ENCODE assay signal across 13 cellular contexts in the genomic region with DNA sequence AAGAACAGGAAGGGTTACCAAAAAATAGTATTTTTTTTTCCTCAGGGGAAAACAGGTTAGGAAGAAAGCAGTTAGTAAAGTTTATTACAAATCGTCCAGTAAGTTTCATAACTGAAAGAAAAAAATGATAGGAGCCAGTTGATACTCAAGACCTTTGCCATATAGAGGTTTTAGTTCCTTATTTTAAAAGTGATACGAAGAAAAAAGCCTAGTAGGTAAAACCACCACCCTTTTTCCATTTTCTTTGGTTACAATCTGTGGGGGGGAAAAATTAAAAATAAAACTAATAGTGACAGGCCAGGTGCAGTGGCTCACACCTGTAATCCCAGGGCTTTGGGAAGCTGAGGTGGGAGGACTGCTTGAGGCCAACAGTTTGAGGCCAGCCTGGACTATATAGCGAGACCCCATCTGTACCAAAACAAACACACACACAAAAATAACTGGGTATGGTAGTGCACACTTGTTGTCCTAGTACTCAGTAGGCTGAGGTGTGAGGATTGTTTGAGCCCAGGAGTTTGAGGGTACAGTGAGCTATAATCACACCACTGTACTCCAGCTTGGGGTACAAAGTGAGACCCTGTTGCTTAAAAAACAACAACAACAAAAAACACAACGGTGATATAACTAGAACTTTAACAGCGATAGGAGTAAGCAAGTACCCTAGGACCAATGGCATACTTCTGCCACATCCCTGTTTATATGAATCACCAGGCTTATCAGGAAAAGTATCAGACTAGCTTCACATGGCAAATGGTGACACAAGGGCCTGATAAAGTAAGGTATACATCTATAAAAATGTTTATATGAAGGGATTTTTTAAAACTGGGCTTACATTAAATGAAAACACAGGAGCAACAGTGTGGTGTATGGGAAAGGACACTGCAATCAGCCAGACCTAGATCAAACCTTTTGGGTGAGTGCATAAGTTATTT. TPM values are rescaled to one million over a fixed set of nuclear protein-coding genes. Genes with fewer than 3 reads are reported as not detected.
DNase-seq lines count a peak whose midpoint lies in the region; ATAC-seq, FAIRE-seq and TF ChIP-seq lines count a peak whose summit lies in the region.
"Had no signal": no experiment of that assay in that cellular context is flagged by ENCODE, and none has a peak within 500 bp of the region (broad histone marks: within the 10 kb centered on the region; RNA-seq: fewer than 3 reads in every experiment).

No MANE protein-coding gene starts in this region.

- in situ Hi-C loops in G401 (cut with HindIII; ENCODE audit: low sequenced_read_pairs): no loop called here

- peaks cover 2% of the 10 kb centered on the region for H3K9me1 ChIP-seq in endothelial cell of umbilical vein (replicated peaks; ENCODE audit: control insufficient read depth, extremely low read depth, insufficient read depth, low read length)

- BruUV-seq in endothelial cell of umbilical vein (replicated peaks; lab: Mats Ljungman, UMichigan): no TSS peak

- 65% methylated on average over 5 of the region's 5 CpGs for WGBS in right lobe of liver (ENCODE audit: insufficient coverage, low coverage, low lambda C conversion rate, missing lambda C conversion rate)

- intact Hi-C loops in endothelial cell of umbilical vein (cut with micrococcal nuclease): no loop called here
- intact Hi-C loops in right lobe of liver (cut with DNase I): no loop called here

- peaks cover 18 to 44% (median 28%) of the 10 kb centered on the region in 10 experiments for H3K4me1 ChIP-seq in BLaER1 treated with 17β-estradiol and CSF1 and Interleukin-3, amounts not matched to agents 10 nM and 100 nM
- H3K4me1 ChIP-seq in endothelial cell of umbilical vein (ENCODE audit: control insufficient read depth, extremely low read depth, insufficient read depth, low read length) (peaks cover 23% of the 10 kb centered on the region), right lobe of liver (peaks cover 0 to 32% (median 11%) of the 10 kb centered on the region in 4 donors)

- no peak overlapping the region for H3K9ac ChIP-seq in BLaER1 treated with 17β-estradiol and CSF1 and Interleukin-3, amounts not matched to agents 10 nM and 100 nM
- no peak overlapping the region for H3K9ac ChIP-seq in SU-DHL-6 (ENCODE audit: low read length)
- H3K9ac ChIP-seq in endothelial cell of umbilical vein (replicated peaks; ENCODE audit: extremely low read depth, insufficient read depth, low read length): no peak overlapping the region

- H3K9me3 ChIP-seq in BLaER1 treated with 17β-estradiol and CSF1 and Interleukin-3, amounts not matched to agents 10 nM and 100 nM (replicated peaks in 1 of 11): no peaks in the 10 kb centered on the region
- H3K9me3 ChIP-seq in SU-DHL-6 (ENCODE audit: insufficient read depth, low read length) (no peaks in the 10 kb centered on the region), endothelial cell of umbilical vein (replicated peaks; ENCODE audit: control insufficient read depth, insufficient read depth, low read length) (no peaks in the 10 kb centered on the region), right lobe of liver (no peaks in the 10 kb centered on the region)
- H3K9me3 ChIP-seq: heart right ventricle had no signal

- peak; percentile 48 for FAIRE-seq in endothelial cell of umbilical vein (lab: Jason Lieb, UNC)

- CTCF ChIA-PET in endothelial cell of umbilical vein (lab: Charles Lee): interaction anchor here (1.0 to 2.2 kb wide), 6 partner anchors 14 to 169 kb away, joined by 3 to 6 read pairs (median 4); no protein-coding TSS in a partner anchor

- H3K36me3 ChIP-seq in BLaER1 treated with 17β-estradiol and CSF1 and Interleukin-3, amounts not matched to agents 10 nM and 100 nM: peaks cover 24 to 54% (median 33%) of the 10 kb centered on the region in 11 experiments
- H3K36me3 ChIP-seq in SU-DHL-6 (ENCODE audit: low read length): peaks cover 13% of the 10 kb centered on the region; the same call in 1 of the 2 replicates
- H3K36me3 ChIP-seq in endothelial cell of umbilical vein (ENCODE audit: control insufficient read depth in 2 of 2, extremely low read depth in 1 of 2, insufficient read depth in 2 of 2, low read length in 2 of 2): no peaks in the 10 kb centered on the region
- H3K36me3 ChIP-seq in right lobe of liver: peaks cover 0 to 12% (median 3%) of the 10 kb centered on the region in 4 donors

- H3K4me2 ChIP-seq in BLaER1 treated with 17β-estradiol and CSF1 and Interleukin-3, amounts not matched to agents 10 nM and 100 nM: peak overlapping the region; percentile 21 to 57 (median 37); a peak in 20 of 22 replicates
- peak overlapping the region; percentile 33 for H3K4me2 ChIP-seq in SU-DHL-6 (ENCODE audit: low read depth, low read length, poor library complexity, severe bottlenecking)
- H3K4me2 ChIP-seq in endothelial cell of umbilical vein (ENCODE audit: insufficient read depth, low read length): peak overlapping the region; percentile 83

- H2AFZ ChIP-seq in SU-DHL-6 (ENCODE audit: low read depth, low read length, severe bottlenecking) (no peak overlapping the region), endothelial cell of umbilical vein (ENCODE audit: low read depth, low read length) (no peak overlapping the region)

- H3K27me3 ChIP-seq in BLaER1 treated with 17β-estradiol and CSF1 and Interleukin-3, amounts not matched to agents 10 nM and 100 nM: no peaks in the 10 kb centered on the region
- H3K27me3 ChIP-seq in SU-DHL-6 (ENCODE audit: low read length) (no peaks in the 10 kb centered on the region), endothelial cell of umbilical vein (ENCODE audit: control insufficient read depth in 2 of 2, insufficient read depth in 2 of 2, low read length in 2 of 2) (no peaks in the 10 kb centered on the region), right lobe of liver (no peaks in the 10 kb centered on the region)
- H3K27me3 ChIP-seq: heart right ventricle had no signal

- DNase-seq in endothelial cell of umbilical vein (ENCODE audit: low read depth, low spot score): peak; percentile 26
- DNase-seq in G401 (ENCODE audit: low spot score): no peak
- DNase-seq in COR-L47 (lab: John Stamatoyannopoulos, UW): no peak
- no peak for DNase-seq in right lobe of liver
- DNase-seq: C1 segment of cervical spinal cord, heart right ventricle had no signal

- H3K79me2 ChIP-seq in SU-DHL-6 (ENCODE audit: insufficient read depth, low read length): peaks cover 78% of the 10 kb centered on the region
- peaks cover 35% of the 10 kb centered on the region for H3K79me2 ChIP-seq in endothelial cell of umbilical vein (ENCODE audit: control insufficient read depth, insufficient read depth, low read length)

- H4K20me1 ChIP-seq in BLaER1 treated with 17β-estradiol and CSF1 and Interleukin-3, amounts not matched to agents 10 nM and 100 nM: peaks cover 0 to 91% (median 20%) of the 10 kb centered on the region in 11 experiments; a peak in 16 of 22 replicates
- no peaks in the 10 kb centered on the region for H4K20me1 ChIP-seq in SU-DHL-6 (ENCODE audit: low read depth, low read length)
- H4K20me1 ChIP-seq in endothelial cell of umbilical vein (replicated peaks; ENCODE audit: control insufficient read depth, extremely low read depth, insufficient read depth, low read length): no peaks in the 10 kb centered on the region

- TF ChIP-seq CTCF in SU-DHL-6 (IDR thresholded peaks at IDR 0.05; ENCODE audit: insufficient read depth, low read length, poor library complexity, severe bottlenecking): no peak
- no peak for TF ChIP-seq CTCF in endothelial cell of umbilical vein (IDR thresholded peaks at IDR 0.05; ENCODE audit: extremely low read depth in 1 of 2, insufficient read depth in 1 of 2, low read depth in 1 of 2, low read length in 2 of 2)
- TF ChIP-seq CTCF in right lobe of liver (IDR thresholded peaks at IDR 0.05): no peak

- TF ChIP-seq POLR2A in endothelial cell of umbilical vein (IDR thresholded peaks at IDR 0.05; ENCODE audit: low read depth, low read length) (no peak), right lobe of liver (IDR thresholded peaks at IDR 0.05) (no peak)

- dilution Hi-C loops in endothelial cell of umbilical vein (cut with MboI; ENCODE audit: extremely low pct_ligation_motif_present, low sequenced_read_pairs): no loop called here

- H3K27ac ChIP-seq in BLaER1 treated with 17β-estradiol and CSF1 and Interleukin-3, amounts not matched to agents 10 nM and 100 nM: peak overlapping the region in 6 of 11 experiments; percentile 2 to 49 (median 24); a peak in 6 of 22 replicates
- H3K27ac ChIP-seq in SU-DHL-6 (ENCODE audit: low read depth, low read length) (peak overlapping the region; percentile 10; the same call in 1 of the 2 replicates), endothelial cell of umbilical vein (ENCODE audit: insufficient read depth, low read depth, low read length) (no peak overlapping the region), right lobe of liver (no peak overlapping the region)
- H3K27ac ChIP-seq: heart right ventricle had no signal

- no peaks in the 10 kb centered on the region for H3K9me2 ChIP-seq in SU-DHL-6 (replicated peaks; ENCODE audit: insufficient read depth, low read length)

- peaks cover 8% of the 10 kb centered on the region for H3F3A ChIP-seq in SU-DHL-6 (ENCODE audit: insufficient read depth)

- ATAC-seq in GM19455 (IDR thresholded peaks at IDR 0.05; ENCODE audit: unreplicated experiment) (peak; percentile 53), right lobe of liver (no peak), GM18867 (IDR thresholded peaks at IDR 0.05; ENCODE audit: unreplicated experiment) (no peak)
- ATAC-seq: heart right ventricle, Panc1 had no signal

- POLR2A ChIA-PET in endothelial cell of umbilical vein (lab: Charles Lee): no interaction called here

- no peak overlapping the region for H3K4me3 ChIP-seq in BLaER1 treated with 17β-estradiol and CSF1 and Interleukin-3, amounts not matched to agents 10 nM and 100 nM
- H3K4me3 ChIP-seq in SU-DHL-6 (ENCODE audit: insufficient read depth, low read length, poor library complexity, severe bottlenecking): no peak overlapping the region
- no peak overlapping the region for H3K4me3 ChIP-seq in endothelial cell of umbilical vein (replicated peaks in 1 of 3; ENCODE audit: insufficient read depth in 1 of 3, low read depth in 1 of 3, low read length in 3 of 3)
- H3K4me3 ChIP-seq in right lobe of liver: no peak overlapping the region
- H3K4me3 ChIP-seq: heart right ventricle, lung had no signal

RNA-seq across cellular contexts. Expression of a gene that starts 5.4 kb away (rescaled TPM):
- 196 and 198 TPM in 2 replicates for total RNA-seq in endothelial cell of umbilical vein
- polyA plus RNA-seq in endothelial cell of umbilical vein: 189 and 281 TPM in 2 replicates
- 228 and 259 TPM in 2 replicates for polyA plus RNA-seq in endothelial cell of umbilical vein (2011; cell fraction: cytosol; rRNA removed)
- polyA plus RNA-seq in endothelial cell of umbilical vein (2011; cell fraction: nucleus; rRNA removed): 80.0 and 87.5 TPM in 2 replicates
- polyA plus RNA-seq in endothelial cell of umbilical vein (2012): 184 and 264 TPM in 2 replicates
- polyA minus RNA-seq in endothelial cell of umbilical vein: 217 and 250 TPM in 2 replicates
- polyA minus RNA-seq in endothelial cell of umbilical vein (2011; cell fraction: cytosol; rRNA and poly(A)+ RNA removed): 103 TPM
- polyA minus RNA-seq in endothelial cell of umbilical vein (2011; cell fraction: nucleus; rRNA and poly(A)+ RNA removed): 46.8 and 56.0 TPM in 2 replicates
- total RNA-seq in G401 (2014; rRNA removed; shearing (Covaris generic)): 125 and 126 TPM in 2 replicates
- 100 to 1,000 TPM; 133 to 379 (median 280) TPM for total RNA-seq in right lobe of liver

RNA-seq across cellular contexts. Expression of a gene that starts 5.8 kb away (rescaled TPM):
- total RNA-seq in endothelial cell of umbilical vein (5.1 and 6.1 TPM in 2 replicates), right lobe of liver (1 to 10 TPM; 1.2 to 2.9 (median 1.8) TPM)
- 2.8 and 3.2 TPM in 2 replicates for polyA plus RNA-seq in endothelial cell of umbilical vein
- polyA plus RNA-seq in endothelial cell of umbilical vein (2011; cell fraction: cytosol; rRNA removed): 3.3 TPM in 2 replicates
- polyA plus RNA-seq in endothelial cell of umbilical vein (2011; cell fraction: nucleus; rRNA removed): 4.4 and 4.5 TPM in 2 replicates
- polyA plus RNA-seq in endothelial cell of umbilical vein (2012): 3.0 and 3.4 TPM in 2 replicates
- 3.1 and 4.1 TPM in 2 replicates for polyA minus RNA-seq in endothelial cell of umbilical vein
- polyA minus RNA-seq in endothelial cell of umbilical vein (2011; cell fraction: cytosol; rRNA and poly(A)+ RNA removed): 3.2 TPM
- 2.0 and 2.2 TPM in 2 replicates for polyA minus RNA-seq in endothelial cell of umbilical vein (2011; cell fraction: nucleus; rRNA and poly(A)+ RNA removed)
- 3.0 and 5.7 TPM in 2 replicates for total RNA-seq in G401 (2014; rRNA removed; shearing (Covaris generic))

RNA-seq across cellular contexts. Expression of a gene that starts 29.7 kb away (rescaled TPM):
- total RNA-seq in endothelial cell of umbilical vein: not detected in 2 replicates
- polyA plus RNA-seq in endothelial cell of umbilical vein: not detected in 2 replicates
- not detected in 2 replicates for polyA plus RNA-seq in endothelial cell of umbilical vein (2011; cell fraction: cytosol; rRNA removed)
- polyA plus RNA-seq in endothelial cell of umbilical vein (2011; cell fraction: nucleus; rRNA removed): not detected in 2 replicates
- not detected in 2 replicates for polyA plus RNA-seq in endothelial cell of umbilical vein (2012)
- not detected in 2 replicates for polyA minus RNA-seq in endothelial cell of umbilical vein
- not detected for polyA minus RNA-seq in endothelial cell of umbilical vein (2011; cell fraction: cytosol; rRNA and poly(A)+ RNA removed)
- polyA minus RNA-seq in endothelial cell of umbilical vein (2011; cell fraction: nucleus; rRNA and poly(A)+ RNA removed): not detected in 2 replicates
- total RNA-seq in G401 (2014; rRNA removed; shearing (Covaris generic)): not detected in 2 replicates
- total RNA-seq in right lobe of liver: under 1 TPM in 2 of 6 experiments, not detected in 4; 0.44 to 0.57 TPM
- total RNA-seq: heart right ventricle, HT-29 had no signal
- polyA plus RNA-seq: heart right ventricle had no signal

Comparison
In these comparisons a context has a peak if more than half of its experiments do, and no peak if none do; other contexts are left out.
1. H3K27ac ChIP-seq: peak in BLaER1 treated with 17β-estradiol and CSF1 and Interleukin-3, amounts not matched to agents 10 nM and 100 nM (6 of 11) and SU-DHL-6 (single experiment); none in endothelial cell of umbilical vein (single experiment) and right lobe of liver (0 of 3).
2. H3K4me2 ChIP-seq: peak in every context shown above with its lines; median percentile 83 in endothelial cell of umbilical vein; 37 in BLaER1 treated with 17β-estradiol and CSF1 and Interleukin-3, amounts not matched to agents 10 nM and 100 nM; 33 in SU-DHL-6.